1 cellular context compared by ENCODE assay signal in the genomic region with DNA sequence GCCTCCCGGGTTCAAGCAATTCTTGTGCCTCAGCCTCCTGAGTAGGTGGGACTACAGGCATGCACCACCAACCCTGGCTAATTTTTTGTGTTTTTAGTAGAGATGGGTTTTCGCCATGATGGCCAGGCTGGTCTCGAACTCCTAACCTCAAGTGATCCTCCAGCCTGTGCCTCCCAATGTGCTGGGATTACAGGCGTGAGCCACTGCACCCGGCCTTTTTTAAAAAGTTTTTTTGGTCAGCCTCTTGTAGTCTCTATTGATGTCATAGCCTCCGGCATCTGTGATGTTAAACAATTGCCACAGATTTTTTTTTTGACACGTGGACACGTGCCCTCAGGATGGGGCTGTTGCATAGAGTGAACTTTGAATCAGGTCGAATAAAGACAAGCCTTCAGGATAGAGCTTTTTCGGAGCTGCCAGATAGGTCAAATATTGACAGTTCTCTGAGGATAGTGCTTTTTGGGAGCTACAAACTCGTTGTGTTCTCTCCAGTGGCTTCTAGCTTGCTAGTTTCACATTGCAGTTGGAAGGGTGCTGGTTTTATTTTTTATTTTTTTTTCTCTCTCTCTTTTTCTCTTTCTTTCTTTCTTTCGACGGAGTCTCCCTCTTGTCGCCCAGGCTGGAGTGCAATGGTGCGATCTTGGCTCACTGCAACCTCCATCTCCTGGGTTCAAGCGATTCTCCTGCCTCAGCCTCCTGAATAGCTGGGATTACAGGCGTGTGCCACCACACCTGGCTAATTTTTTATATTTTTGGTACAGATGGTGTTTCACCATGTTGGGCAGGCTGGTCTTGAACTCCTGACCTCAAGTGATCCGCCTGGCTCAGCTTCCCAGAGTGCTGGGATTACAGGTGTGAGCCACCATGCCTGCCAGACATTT.
TF ChIP-seq lines count a peak whose summit lies in the region.

No MANE protein-coding gene starts in this region.

TF ChIP-seq in HepG2, 621 proteins besides CTCF, POLR2A, EP300 and RAD21 (continued from another document and continues in another):
- TF ChIP-seq ZNF441 (CRISPR knock-in tag; IDR thresholded peaks at IDR 0.05; ENCODE audit: borderline replicate concordance): 0 out of 2 replicates have a peak, but pooled peaks have one; percentile 30
- TF ChIP-seq POLR2AphosphoS5 (IDR thresholded peaks at IDR 0.05; ENCODE audit: low read depth, low read length): peak; percentile 39
- TF ChIP-seq, protein P1, sequence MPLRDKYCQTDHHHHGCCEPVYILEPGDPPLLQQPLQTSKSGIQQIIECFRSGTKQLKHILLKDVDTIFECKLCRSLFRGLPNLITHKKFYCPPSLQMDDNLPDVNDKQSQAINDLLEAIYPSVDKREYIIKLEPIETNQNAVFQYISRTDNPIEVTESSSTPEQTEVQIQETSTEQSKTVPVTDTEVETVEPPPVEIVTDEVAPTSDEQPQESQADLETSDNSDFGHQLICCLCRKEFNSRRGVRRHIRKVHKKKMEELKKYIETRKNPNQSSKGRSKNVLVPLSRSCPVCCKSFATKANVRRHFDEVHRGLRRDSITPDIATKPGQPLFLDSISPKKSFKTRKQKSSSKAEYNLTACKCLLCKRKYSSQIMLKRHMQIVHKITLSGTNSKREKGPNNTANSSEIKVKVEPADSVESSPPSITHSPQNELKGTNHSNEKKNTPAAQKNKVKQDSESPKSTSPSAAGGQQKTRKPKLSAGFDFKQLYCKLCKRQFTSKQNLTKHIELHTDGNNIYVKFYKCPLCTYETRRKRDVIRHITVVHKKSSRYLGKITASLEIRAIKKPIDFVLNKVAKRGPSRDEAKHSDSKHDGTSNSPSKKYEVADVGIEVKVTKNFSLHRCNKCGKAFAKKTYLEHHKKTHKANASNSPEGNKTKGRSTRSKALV (CRISPR knock-in tag; IDR thresholded peaks at IDR 0.05): peak; percentile 54; the same call in 1 of the 2 replicates
- peak; percentile 22; the same call in 1 of the 2 replicates for TF ChIP-seq ARHGAP35 (CRISPR knock-in tag; IDR thresholded peaks at IDR 0.05; ENCODE audit: borderline replicate concordance)
- TF ChIP-seq ETV5 (CRISPR knock-in tag; IDR thresholded peaks at IDR 0.05; ENCODE audit: borderline replicate concordance): peak; percentile 72; the same call in 1 of the 2 replicates
- TF ChIP-seq, protein P2, sequence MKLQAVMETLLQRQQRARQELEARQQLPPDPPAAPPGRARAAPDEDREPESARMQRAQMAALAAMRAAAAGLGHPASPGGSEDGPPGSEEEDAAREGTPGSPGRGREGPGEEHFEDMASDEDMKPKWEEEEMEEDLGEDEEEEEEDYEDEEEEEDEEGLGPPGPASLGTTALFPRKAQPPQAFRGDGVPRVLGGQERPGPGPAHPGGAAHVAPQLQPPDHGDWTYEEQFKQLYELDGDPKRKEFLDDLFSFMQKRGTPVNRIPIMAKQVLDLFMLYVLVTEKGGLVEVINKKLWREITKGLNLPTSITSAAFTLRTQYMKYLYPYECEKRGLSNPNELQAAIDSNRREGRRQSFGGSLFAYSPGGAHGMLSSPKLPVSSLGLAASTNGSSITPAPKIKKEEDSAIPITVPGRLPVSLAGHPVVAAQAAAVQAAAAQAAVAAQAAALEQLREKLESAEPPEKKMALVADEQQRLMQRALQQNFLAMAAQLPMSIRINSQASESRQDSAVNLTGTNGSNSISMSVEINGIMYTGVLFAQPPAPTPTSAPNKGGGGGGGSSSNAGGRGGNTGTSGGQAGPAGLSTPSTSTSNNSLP (IDR thresholded peaks at IDR 0.05; ENCODE audit: low read depth, low read length): peak; percentile 96
- peak; percentile 85 for TF ChIP-seq ADNP (CRISPR knock-in tag; IDR thresholded peaks at IDR 0.05)
- peak; percentile 93 for TF ChIP-seq LCORL (IDR thresholded peaks at IDR 0.05)
- peak; percentile 98 for TF ChIP-seq LCORL (CRISPR knock-in tag; IDR thresholded peaks at IDR 0.05)
- TF ChIP-seq ZFP90 (CRISPR knock-in tag; IDR thresholded peaks at IDR 0.05; ENCODE audit: borderline replicate concordance): peak; percentile 27; the same call in 1 of the 2 replicates
- TF ChIP-seq, protein P3, sequence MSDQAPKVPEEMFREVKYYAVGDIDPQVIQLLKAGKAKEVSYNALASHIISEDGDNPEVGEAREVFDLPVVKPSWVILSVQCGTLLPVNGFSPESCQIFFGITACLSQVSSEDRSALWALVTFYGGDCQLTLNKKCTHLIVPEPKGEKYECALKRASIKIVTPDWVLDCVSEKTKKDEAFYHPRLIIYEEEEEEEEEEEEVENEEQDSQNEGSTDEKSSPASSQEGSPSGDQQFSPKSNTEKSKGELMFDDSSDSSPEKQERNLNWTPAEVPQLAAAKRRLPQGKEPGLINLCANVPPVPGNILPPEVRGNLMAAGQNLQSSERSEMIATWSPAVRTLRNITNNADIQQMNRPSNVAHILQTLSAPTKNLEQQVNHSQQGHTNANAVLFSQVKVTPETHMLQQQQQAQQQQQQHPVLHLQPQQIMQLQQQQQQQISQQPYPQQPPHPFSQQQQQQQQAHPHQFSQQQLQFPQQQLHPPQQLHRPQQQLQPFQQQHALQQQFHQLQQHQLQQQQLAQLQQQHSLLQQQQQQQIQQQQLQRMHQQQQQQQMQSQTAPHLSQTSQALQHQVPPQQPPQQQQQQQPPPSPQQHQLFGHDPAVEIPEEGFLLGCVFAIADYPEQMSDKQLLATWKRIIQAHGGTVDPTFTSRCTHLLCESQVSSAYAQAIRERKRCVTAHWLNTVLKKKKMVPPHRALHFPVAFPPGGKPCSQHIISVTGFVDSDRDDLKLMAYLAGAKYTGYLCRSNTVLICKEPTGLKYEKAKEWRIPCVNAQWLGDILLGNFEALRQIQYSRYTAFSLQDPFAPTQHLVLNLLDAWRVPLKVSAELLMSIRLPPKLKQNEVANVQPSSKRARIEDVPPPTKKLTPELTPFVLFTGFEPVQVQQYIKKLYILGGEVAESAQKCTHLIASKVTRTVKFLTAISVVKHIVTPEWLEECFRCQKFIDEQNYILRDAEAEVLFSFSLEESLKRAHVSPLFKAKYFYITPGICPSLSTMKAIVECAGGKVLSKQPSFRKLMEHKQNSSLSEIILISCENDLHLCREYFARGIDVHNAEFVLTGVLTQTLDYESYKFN (CRISPR knock-in tag; conservative IDR thresholded peaks at IDR 0.05): peak; percentile 97
- TF ChIP-seq, protein P4, sequence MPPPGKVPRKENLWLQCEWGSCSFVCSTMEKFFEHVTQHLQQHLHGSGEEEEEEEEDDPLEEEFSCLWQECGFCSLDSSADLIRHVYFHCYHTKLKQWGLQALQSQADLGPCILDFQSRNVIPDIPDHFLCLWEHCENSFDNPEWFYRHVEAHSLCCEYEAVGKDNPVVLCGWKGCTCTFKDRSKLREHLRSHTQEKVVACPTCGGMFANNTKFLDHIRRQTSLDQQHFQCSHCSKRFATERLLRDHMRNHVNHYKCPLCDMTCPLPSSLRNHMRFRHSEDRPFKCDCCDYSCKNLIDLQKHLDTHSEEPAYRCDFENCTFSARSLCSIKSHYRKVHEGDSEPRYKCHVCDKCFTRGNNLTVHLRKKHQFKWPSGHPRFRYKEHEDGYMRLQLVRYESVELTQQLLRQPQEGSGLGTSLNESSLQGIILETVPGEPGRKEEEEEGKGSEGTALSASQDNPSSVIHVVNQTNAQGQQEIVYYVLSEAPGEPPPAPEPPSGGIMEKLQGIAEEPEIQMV (CRISPR knock-in tag; IDR thresholded peaks at IDR 0.05; ENCODE audit: low read depth): peak; percentile 59; the same call in 1 of the 2 replicates
- TF ChIP-seq ZSCAN25 (CRISPR knock-in tag; IDR thresholded peaks at IDR 0.05): peak; percentile 54; the same call in 1 of the 2 replicates
- peak; percentile 15; the same call in 1 of the 2 replicates for TF ChIP-seq STAG1 (CRISPR knock-in tag; IDR thresholded peaks at IDR 0.05)
- 0 out of 2 replicates have a peak, but pooled peaks have one; percentile 48 for TF ChIP-seq GTF3A (CRISPR knock-in tag; conservative IDR thresholded peaks at IDR 0.05)
- 0 out of 2 replicates have a peak, but pooled peaks have one; percentile 21 for TF ChIP-seq KLF12 (CRISPR knock-in tag; IDR thresholded peaks at IDR 0.05; ENCODE audit: borderline replicate concordance)
- 0 out of 2 replicates have a peak, but pooled peaks have one; percentile 14 for TF ChIP-seq ZNF646 (CRISPR knock-in tag; IDR thresholded peaks at IDR 0.05)
- TF ChIP-seq ZNF841 (CRISPR knock-in tag; IDR thresholded peaks at IDR 0.05; ENCODE audit: borderline replicate concordance): peak; percentile 58; the same call in 1 of the 2 replicates
- peak; percentile 71; the same call in 1 of the 2 replicates for TF ChIP-seq ZSCAN31 (CRISPR knock-in tag; IDR thresholded peaks at IDR 0.05; ENCODE audit: low read depth)
- peak; percentile 93 for TF ChIP-seq ZBTB25 (CRISPR knock-in tag; IDR thresholded peaks at IDR 0.05)
- 0 out of 2 replicates have a peak, but pooled peaks have one; percentile 24 for TF ChIP-seq ZNF724P (CRISPR knock-in tag; IDR thresholded peaks at IDR 0.05; ENCODE audit: borderline replicate concordance)
- peak; percentile 76 for TF ChIP-seq RARA (CRISPR knock-in tag; IDR thresholded peaks at IDR 0.05)
- peak; percentile 89 for TF ChIP-seq ZFP36L1 (CRISPR knock-in tag; IDR thresholded peaks at IDR 0.05)
- TF ChIP-seq ZNF816 (CRISPR knock-in tag; IDR thresholded peaks at IDR 0.05; ENCODE audit: borderline replicate concordance): peak; percentile 44; the same call in 1 of the 2 replicates
- TF ChIP-seq ZNF709 (CRISPR knock-in tag; IDR thresholded peaks at IDR 0.05): 0 out of 2 replicates have a peak, but pooled peaks have one; percentile 42
- peak; percentile 96 for TF ChIP-seq MIER3 (CRISPR knock-in tag; IDR thresholded peaks at IDR 0.05; ENCODE audit: borderline replicate concordance)
- TF ChIP-seq, protein P5, sequence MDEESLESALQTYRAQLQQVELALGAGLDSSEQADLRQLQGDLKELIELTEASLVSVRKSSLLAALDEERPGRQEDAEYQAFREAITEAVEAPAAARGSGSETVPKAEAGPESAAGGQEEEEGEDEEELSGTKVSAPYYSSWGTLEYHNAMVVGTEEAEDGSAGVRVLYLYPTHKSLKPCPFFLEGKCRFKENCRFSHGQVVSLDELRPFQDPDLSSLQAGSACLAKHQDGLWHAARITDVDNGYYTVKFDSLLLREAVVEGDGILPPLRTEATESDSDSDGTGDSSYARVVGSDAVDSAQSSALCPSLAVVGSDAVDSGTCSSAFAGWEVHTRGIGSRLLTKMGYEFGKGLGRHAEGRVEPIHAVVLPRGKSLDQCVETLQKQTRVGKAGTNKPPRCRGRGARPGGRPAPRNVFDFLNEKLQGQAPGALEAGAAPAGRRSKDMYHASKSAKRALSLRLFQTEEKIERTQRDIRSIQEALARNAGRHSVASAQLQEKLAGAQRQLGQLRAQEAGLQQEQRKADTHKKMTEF (CRISPR knock-in tag; IDR thresholded peaks at IDR 0.05): peak; percentile 97
- peak; percentile 63; the same call in 1 of the 2 replicates for TF ChIP-seq ZNF598 (CRISPR knock-in tag; IDR thresholded peaks at IDR 0.05; ENCODE audit: borderline replicate concordance)
- peak; percentile 31; the same call in 1 of the 2 replicates for TF ChIP-seq CBX5 (CRISPR knock-in tag; IDR thresholded peaks at IDR 0.05; ENCODE audit: borderline replicate concordance)
- peak; percentile 86; the same call in 1 of the 2 replicates for TF ChIP-seq ZNF878 (CRISPR knock-in tag; IDR thresholded peaks at IDR 0.05)
- TF ChIP-seq HDAC1 (CRISPR knock-in tag; IDR thresholded peaks at IDR 0.05): peak; percentile 94
- TF ChIP-seq ZNF121 (CRISPR knock-in tag; IDR thresholded peaks at IDR 0.05): peak; percentile 46
- TF ChIP-seq STAT5B (CRISPR knock-in tag; IDR thresholded peaks at IDR 0.05): peak; percentile 63; the same call in 1 of the 2 replicates
